In the genomic region with DNA sequence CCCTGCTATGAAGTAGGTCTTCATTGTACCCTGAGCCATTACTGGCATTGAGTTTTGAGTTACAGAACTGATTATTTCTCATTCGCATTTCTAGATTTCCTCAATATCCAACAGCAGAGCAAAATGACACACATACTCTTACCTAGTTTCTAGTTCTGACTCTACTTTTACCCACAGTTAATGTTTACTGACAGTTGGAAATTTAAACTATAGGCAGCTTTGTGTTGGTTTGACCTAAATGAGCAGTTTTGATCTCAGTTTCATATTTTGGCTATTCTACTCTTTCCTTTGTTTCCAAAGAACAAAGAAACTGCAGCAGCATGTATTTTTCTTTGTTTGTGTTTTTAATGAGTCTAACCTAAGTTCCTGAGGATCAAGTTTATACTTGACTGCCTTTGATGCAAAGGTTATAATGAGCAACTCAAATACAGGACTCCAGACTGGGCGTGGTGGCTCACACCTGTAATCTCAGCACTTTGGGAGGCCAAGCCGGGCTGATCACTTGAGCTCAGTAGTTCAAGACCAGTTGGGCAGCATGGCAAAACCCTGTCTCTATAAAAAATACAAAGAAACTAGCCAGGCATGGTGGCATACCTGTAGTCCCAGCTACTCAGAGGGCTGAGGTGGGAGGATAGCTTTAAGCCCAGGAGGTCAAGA, we compare ENCODE assay signal across 15 cellular contexts. TPM values are rescaled to one million over a fixed set of nuclear protein-coding genes. Genes with fewer than 3 reads are reported as not detected.
A peak's percentile ranks its signal among the peaks of the same experiment; 100 is the strongest.
DNase-seq lines count a peak whose midpoint lies in the region; ATAC-seq and TF ChIP-seq lines count a peak whose summit lies in the region.
"Had no signal": no experiment of that assay in that cellular context is flagged by ENCODE, and none has a peak within 500 bp of the region (broad histone marks: within the 10 kb centered on the region; RNA-seq: fewer than 3 reads in every experiment).

No MANE protein-coding gene starts in this region.

- peaks cover 0 to 49% (median 5%) of the 10 kb centered on the region in 3 donors for H3K36me3 Mint-ChIP-seq in CD8-positive, alpha-beta memory T cell
- H3K36me3 Mint-ChIP-seq in activated T-cell treated with anti-CD3 and anti-CD28 coated beads, Interleukin-2, amount 50 U/mL, for 72 hours (ENCODE audit: insufficient read depth in 2 of 2), result peaks cover 8 to 26% of the 10 kb centered on the region in 2 donors
- no peaks in the 10 kb centered on the region for H3K36me3 Mint-ChIP-seq in endothelial cell (ENCODE audit: low read depth, unreplicated experiment)

- POLR2A ChIA-PET in CD8-positive, alpha-beta memory T cell (lab: Charles Lee), result no interaction called here

- peak overlapping the region in 7 of 8 donors; percentile 1 to 79 (median 52) for H3K27ac Mint-ChIP-seq in CD8-positive, alpha-beta memory T cell
- peak overlapping the region; percentile 88 for H3K27ac Mint-ChIP-seq in activated T-cell treated with anti-CD3 and anti-CD28 coated beads, Interleukin-2, amount 50 U/mL, for 72 hours
- H3K27ac Mint-ChIP-seq in endothelial cell (ENCODE audit: unreplicated experiment), result no peak overlapping the region

- H3K9me3 ChIP-seq in CD8-positive, alpha-beta memory T cell (ENCODE audit: low read length), result no peaks in the 10 kb centered on the region
- H3K9me3 ChIP-seq: BLaER1 had no signal

- H3K4me1 Mint-ChIP-seq in CD8-positive, alpha-beta memory T cell, result peaks cover 13 to 15% (median 15%) of the 10 kb centered on the region in 3 donors
- peaks cover 43% of the 10 kb centered on the region for H3K4me1 Mint-ChIP-seq in activated T-cell treated with anti-CD3 and anti-CD28 coated beads, Interleukin-2, amount 50 U/mL, for 72 hours (ENCODE audit: low read depth)
- no peaks in the 10 kb centered on the region for H3K4me1 Mint-ChIP-seq in endothelial cell (ENCODE audit: unreplicated experiment)

- H3K27me3 ChIP-seq in CD8-positive, alpha-beta memory T cell (ENCODE audit: insufficient read depth, low read length, poor library complexity, severe bottlenecking), result no peaks in the 10 kb centered on the region
- H3K27me3 ChIP-seq: BLaER1 had no signal

- ATAC-seq in GM19023 (IDR thresholded peaks at IDR 0.05; ENCODE audit: unreplicated experiment) (peak; percentile 80), HG02981 (IDR thresholded peaks at IDR 0.05; ENCODE audit: unreplicated experiment) (peak; percentile 90)
- peak; percentile 89 to 92 for ATAC-seq in activated T-cell treated with anti-CD3 and anti-CD28 coated beads, Interleukin-2, amount 50 U/mL, for 72 hours (replicated peaks in 1 of 2)
- ATAC-seq: left lobe of liver had no signal

- H3K27me3 Mint-ChIP-seq in CD8-positive, alpha-beta memory T cell, result no peaks in the 10 kb centered on the region
- no peaks in the 10 kb centered on the region for H3K27me3 Mint-ChIP-seq in activated T-cell treated with anti-CD3 and anti-CD28 coated beads, Interleukin-2, amount 50 U/mL, for 72 hours (ENCODE audit: low read depth)
- H3K27me3 Mint-ChIP-seq in endothelial cell (ENCODE audit: unreplicated experiment), result no peaks in the 10 kb centered on the region

- TF ChIP-seq CTCF in endothelial cell (IDR thresholded peaks at IDR 0.05; ENCODE audit: unreplicated experiment), result no peak

- CTCF ChIA-PET in CD8-positive, alpha-beta memory T cell (lab: Charles Lee), result no interaction called here

- H3K4me3 Mint-ChIP-seq in CD8-positive, alpha-beta memory T cell, result no peak overlapping the region
- H3K4me3 Mint-ChIP-seq in activated T-cell treated with anti-CD3 and anti-CD28 coated beads, Interleukin-2, amount 50 U/mL, for 72 hours, result peak overlapping the region; percentile 75 to 84
- H3K4me3 Mint-ChIP-seq in endothelial cell (ENCODE audit: unreplicated experiment), result no peak overlapping the region

- no peaks in the 10 kb centered on the region for H3K4me1 ChIP-seq in CD8-positive, alpha-beta memory T cell (ENCODE audit: insufficient read depth, low read length)
- H3K4me1 ChIP-seq: BLaER1 had no signal

- no peak for DNase-seq in CD8-positive, alpha-beta memory T cell
- DNase-seq in activated T-cell treated with anti-CD3 and anti-CD28 coated beads, Interleukin-2, amount 50 U/mL, for 72 hours, result no peak
- DNase-seq in NCI-H187 (lab: John Stamatoyannopoulos, UW) (no peak), endothelial cell (ENCODE audit: low spot score) (no peak), EL (no peak)
- DNase-seq in central memory CD4-positive, alpha-beta T cell, result no peak
- DNase-seq: NCI-H69; nucleus accumbens; stimulated activated CD4-positive, alpha-beta T cell treated with anti-CD3 and anti-CD28 coated beads, Interleukin-2, amount 100 ng/mL, for 24 hours; substantia nigra had no signal

- no peak overlapping the region for H3K4me3 ChIP-seq in CD8-positive, alpha-beta memory T cell (ENCODE audit: low read length)
- H3K4me3 ChIP-seq: BLaER1, SK-N-MC had no signal

- peaks cover 19% of the 10 kb centered on the region for H3K36me3 ChIP-seq in CD8-positive, alpha-beta memory T cell (ENCODE audit: insufficient read depth, low read length)

- H3K27ac ChIP-seq in CD8-positive, alpha-beta memory T cell (ENCODE audit: low read depth, low read length), result no peak overlapping the region
- H3K27ac ChIP-seq: BLaER1, SK-N-MC had no signal

- H3K9me3 Mint-ChIP-seq in CD8-positive, alpha-beta memory T cell, result no peaks in the 10 kb centered on the region
- H3K9me3 Mint-ChIP-seq in activated T-cell treated with anti-CD3 and anti-CD28 coated beads, Interleukin-2, amount 50 U/mL, for 72 hours, result no peaks in the 10 kb centered on the region
- H3K9me3 Mint-ChIP-seq in endothelial cell (ENCODE audit: unreplicated experiment), result no peaks in the 10 kb centered on the region

RNA-seq across cellular contexts. Expression of gene TXK, which starts 30.4 kb away (rescaled TPM):
- 1 to 10 TPM; 6.0 to 6.4 TPM for total RNA-seq in CD8-positive, alpha-beta memory T cell
- polyA plus RNA-seq in CD8-positive, alpha-beta memory T cell, result 70.0 TPM
- total RNA-seq in activated T-cell treated with anti-CD3 and anti-CD28 coated beads, Interleukin-2, amount 50 U/mL, for 72 hours, result 10 to 100 TPM; 37.8 to 52.3 TPM
- total RNA-seq in endothelial cell (ENCODE audit: unreplicated experiment), result 0.36 TPM

Comparison
In these comparisons a context has a peak if more than half of its experiments do, and no peak if none do; other contexts are left out.
1. H3K4me3 Mint-ChIP-seq: peak in activated T-cell treated with anti-CD3 and anti-CD28 coated beads, Interleukin-2, amount 50 U/mL, for 72 hours (2 of 2); none in CD8-positive, alpha-beta memory T cell (0 of 7) and endothelial cell (single experiment).
2. RNA of gene TXK, which starts 30.4 kb away (total RNA-seq): 37.8 to 52.3 TPM in activated T-cell treated with anti-CD3 and anti-CD28 coated beads, Interleukin-2, amount 50 U/mL, for 72 hours; 6.0 to 6.4 TPM in CD8-positive, alpha-beta memory T cell and 0.36 TPM in endothelial cell (single experiment); every median in the first group is over 4 times any median in the second.
3. Peak in every context shown above with its lines, with median percentiles within 50 percentile points of each other: ATAC-seq.